Comparison of ENCODE assay signal across 16 cellular contexts in genomic region chr1:6658359-6658758, GRCh38. TPM values are rescaled to one million over a fixed set of nuclear protein-coding genes. Genes with fewer than 3 reads are reported as not detected.
DNase-seq lines count a peak whose midpoint lies in the region; ATAC-seq and TF ChIP-seq lines count a peak whose summit lies in the region.
"Had no signal": no experiment of that assay in that cellular context is flagged by ENCODE, and none has a peak within 500 bp of the region (broad histone marks: within the 10 kb centered on the region; RNA-seq: fewer than 3 reads in every experiment).

No MANE protein-coding gene starts in this region.

- H3K27ac ChIP-seq in WERI-Rb-1 = peak overlapping the region; percentile 53
- peak overlapping the region; percentile 31 for H3K27ac ChIP-seq in hepatocyte
- H3K27ac ChIP-seq in esophagus squamous epithelium = no peak overlapping the region
- H3K27ac ChIP-seq: GM23248, HL-60 had no signal

- no peak overlapping the region for H3K4me2 ChIP-seq in hepatocyte

- peaks cover 40% of the 10 kb centered on the region for H3K36me3 Mint-ChIP-seq in nephron progenitor cell (ENCODE audit: low read depth)

- H3K4me3 ChIP-seq in WERI-Rb-1 (ENCODE audit: low read depth, low read length) = no peak overlapping the region
- H3K4me3 ChIP-seq in hepatocyte = no peak overlapping the region
- H3K4me3 ChIP-seq in esophagus squamous epithelium = no peak overlapping the region
- H3K4me3 ChIP-seq: GM23248, HAP-1 had no signal

- 84% methylated on average over 3 of the region's 3 CpGs for WGBS in hepatocyte (ENCODE audit: low lambda C conversion rate, missing lambda C conversion rate)
- 93 to 95% methylated on average over 3 of the region's 3 CpGs for WGBS in esophagus squamous epithelium, 2 donors

- H3K9me2 ChIP-seq in hepatocyte (replicated peaks; ENCODE audit: insufficient read depth) = no peaks in the 10 kb centered on the region

- peaks cover 16% of the 10 kb centered on the region for H3K4me1 Mint-ChIP-seq in nephron progenitor cell
- H3K4me1 Mint-ChIP-seq: B cell had no signal

- DNase-seq in WERI-Rb-1 (no peak), hepatocyte (ENCODE audit: low spot score) (no peak), nephron progenitor cell (no peak), COLO668 (lab: John Stamatoyannopoulos, UW; ENCODE audit: unreplicated experiment) (no peak), esophagus squamous epithelium (lab: John Stamatoyannopoulos, UW) (no peak)
- DNase-seq in activated CD4-positive, CD25-positive, alpha-beta regulatory T cell (lab: John Stamatoyannopoulos, UW) = no peak
- DNase-seq: C1 segment of cervical spinal cord; CD4-positive, alpha-beta T cell; DMS153; DMS79; GDM1; GM23248 had no signal

- peak overlapping the region; percentile 3 for H3K27ac Mint-ChIP-seq in nephron progenitor cell
- H3K27ac Mint-ChIP-seq: B cell; CD4-positive, alpha-beta T cell had no signal

- no peaks in the 10 kb centered on the region for H3K79me2 ChIP-seq in hepatocyte

- no peak for ATAC-seq in HG02973 (IDR thresholded peaks at IDR 0.05; ENCODE audit: unreplicated experiment)

- H3K36me3 ChIP-seq in WERI-Rb-1 = peaks cover 22% of the 10 kb centered on the region
- H3K36me3 ChIP-seq in hepatocyte (replicated peaks; ENCODE audit: insufficient read depth, low read depth) = no peaks in the 10 kb centered on the region
- H3K36me3 ChIP-seq in esophagus squamous epithelium = peaks cover 0 to 52% (median 5%) of the 10 kb centered on the region in 3 donors

- H3K27me3 ChIP-seq in WERI-Rb-1 (ENCODE audit: insufficient read depth, low read depth, severe bottlenecking) (no peaks in the 10 kb centered on the region), hepatocyte (no peaks in the 10 kb centered on the region), esophagus squamous epithelium (no peaks in the 10 kb centered on the region)

- H3K9me3 ChIP-seq in WERI-Rb-1 (ENCODE audit: severe bottlenecking) (no peaks in the 10 kb centered on the region), hepatocyte (ENCODE audit: low read depth) (no peaks in the 10 kb centered on the region), esophagus squamous epithelium (no peaks in the 10 kb centered on the region)
- H3K9me3 ChIP-seq: HAP-1 had no signal

- H3K4me1 ChIP-seq in hepatocyte (ENCODE audit: insufficient read depth) (peaks cover 5% of the 10 kb centered on the region), esophagus squamous epithelium (no peaks in the 10 kb centered on the region)
- H3K4me1 ChIP-seq: HAP-1 had no signal

- H4K20me1 ChIP-seq in hepatocyte (ENCODE audit: insufficient read depth, poor library complexity, severe bottlenecking) = peaks cover 4% of the 10 kb centered on the region

- TF ChIP-seq CTCF in WERI-Rb-1 (IDR thresholded peaks at IDR 0.05; ENCODE audit: low read depth, low read length) = no peak
- TF ChIP-seq CTCF in hepatocyte (IDR thresholded peaks at IDR 0.05; ENCODE audit: poor library complexity) = no peak
- TF ChIP-seq CTCF in nephron progenitor cell (IDR thresholded peaks at IDR 0.05) = no peak
- no peak for TF ChIP-seq CTCF in esophagus squamous epithelium (IDR thresholded peaks at IDR 0.05)

- no peaks in the 10 kb centered on the region for H3K27me3 Mint-ChIP-seq in nephron progenitor cell (ENCODE audit: low read depth, poor library complexity)
- H3K27me3 Mint-ChIP-seq: B cell; CD4-positive, alpha-beta T cell had no signal

- H3K4me3 Mint-ChIP-seq in nephron progenitor cell = no peak overlapping the region
- H3K4me3 Mint-ChIP-seq: B cell; CD4-positive, alpha-beta T cell had no signal

- no peak overlapping the region for H2AFZ ChIP-seq in hepatocyte
- H2AFZ ChIP-seq: GM23248 had no signal

- H3K9me3 Mint-ChIP-seq in nephron progenitor cell = no peaks in the 10 kb centered on the region
- H3K9me3 Mint-ChIP-seq: CD4-positive, alpha-beta T cell had no signal

- TF ChIP-seq POLR2A in esophagus squamous epithelium (IDR thresholded peaks at IDR 0.05) = no peak

- intact Hi-C loops in esophagus squamous epithelium (cut with DNase I) = no loop called here

RNA-seq across cellular contexts. Expression of gene THAP3, which starts 33.7 kb away (rescaled TPM):
- total RNA-seq in hepatocyte (13.0 and 13.2 TPM in 2 replicates), esophagus squamous epithelium (10 to 100 TPM in 3 of 4 donors, 1 to 10 TPM in 1; 4.8 to 17.1 (median 13.3) TPM)
- 18.9 and 26.5 TPM in 2 replicates for polyA plus RNA-seq in hepatocyte

RNA-seq across cellular contexts. Expression of gene DNAJC11, which starts 43.3 kb away (rescaled TPM):
- total RNA-seq in hepatocyte (35.3 and 47.9 TPM in 2 replicates), esophagus squamous epithelium (10 to 100 TPM; 27.1 to 41.5 (median 34.7) TPM)
- 39.5 and 43.0 TPM in 2 replicates for polyA plus RNA-seq in hepatocyte

RNA-seq across cellular contexts. Expression of gene PHF13, which starts 44.8 kb away (rescaled TPM):
- total RNA-seq in hepatocyte (10.0 and 11.4 TPM in 2 replicates), esophagus squamous epithelium (10 to 100 TPM in 1 of 4 donors, 1 to 10 TPM in 3; 6.7 to 12.1 (median 8.7) TPM)
- polyA plus RNA-seq in hepatocyte = 9.6 and 12.5 TPM in 2 replicates

RNA-seq across cellular contexts. Expression of gene KLHL21, which starts 55.7 kb away (rescaled TPM):
- total RNA-seq in hepatocyte = 17.7 and 20.6 TPM in 2 replicates
- 16.7 and 20.0 TPM in 2 replicates for polyA plus RNA-seq in hepatocyte
- 10 to 100 TPM; 45.9 to 68.1 (median 55.1) TPM for total RNA-seq in esophagus squamous epithelium

Comparison
In these comparisons a context has a peak if more than half of its experiments do, and no peak if none do; other contexts are left out.
1. H3K27ac ChIP-seq: peak in WERI-Rb-1 (single experiment) and hepatocyte (single experiment); none in esophagus squamous epithelium (0 of 4).